In genomic region chr2:233063269-233063975, GRCh38 we compare ENCODE assay signal across 9 cellular contexts. TPM values are rescaled to one million over a fixed set of nuclear protein-coding genes. Genes with fewer than 3 reads are reported as not detected.
DNase-seq lines count a peak whose midpoint lies in the region; ATAC-seq and TF ChIP-seq lines count a peak whose summit lies in the region.
"Had no signal": no experiment of that assay in that cellular context is flagged by ENCODE, and none has a peak within 500 bp of the region (broad histone marks: within the 10 kb centered on the region; RNA-seq: fewer than 3 reads in every experiment).

No MANE protein-coding gene starts in this region.

- H3K4me1 Mint-ChIP-seq in Calu3 (ENCODE audit: low read depth, unreplicated experiment), result no peaks in the 10 kb centered on the region
- peaks cover 75% of the 10 kb centered on the region for H3K4me1 Mint-ChIP-seq in stimulated activated memory B cell treated with anti-CD40 and anti-IgM and Interleukin-4, amounts not matched to agents 10 μg/mL and 1 μg/mL and 100 μg/mL, for 72 hours

- no peaks in the 10 kb centered on the region for H3K36me3 Mint-ChIP-seq in Calu3 (ENCODE audit: insufficient read depth, unreplicated experiment)
- peaks cover 71% of the 10 kb centered on the region for H3K36me3 Mint-ChIP-seq in stimulated activated memory B cell treated with anti-CD40 and anti-IgM and Interleukin-4, amounts not matched to agents 10 μg/mL and 1 μg/mL and 100 μg/mL, for 72 hours

- no peak overlapping the region for H3K27ac Mint-ChIP-seq in Calu3 (ENCODE audit: unreplicated experiment)
- H3K27ac Mint-ChIP-seq in stimulated activated memory B cell treated with anti-CD40 and anti-IgM and Interleukin-4, amounts not matched to agents 10 μg/mL and 1 μg/mL and 100 μg/mL, for 72 hours, result peak overlapping the region; percentile 95

- no peaks in the 10 kb centered on the region for H3K9me3 Mint-ChIP-seq in Calu3 (ENCODE audit: low read depth, unreplicated experiment)
- H3K9me3 Mint-ChIP-seq in stimulated activated memory B cell treated with anti-CD40 and anti-IgM and Interleukin-4, amounts not matched to agents 10 μg/mL and 1 μg/mL and 100 μg/mL, for 72 hours, result no peaks in the 10 kb centered on the region

- no TSS peak for BruUV-seq in Calu3 (replicated peaks; lab: Mats Ljungman, UMichigan)

- DNase-seq in Calu3 (no peak), astrocyte of the cerebellum (ENCODE audit: low read depth) (no peak), DMS114 treated with DMSO at 0.1 percent for 48 hours (lab: John Stamatoyannopoulos, UW; ENCODE audit: unreplicated experiment) (no peak), HCEC 1CT (no peak), COR-L47 (lab: John Stamatoyannopoulos, UW) (no peak)
- DNase-seq: IMR-90 had no signal

- CTCF ChIA-PET in Calu3 (lab: Charles Lee), result interaction anchor here (0.6 kb wide), 1 partner anchor 96 kb away, joined by 4 read pairs; no protein-coding TSS in a partner anchor

- no peak overlapping the region for H3K4me3 Mint-ChIP-seq in Calu3 (ENCODE audit: low read depth, unreplicated experiment)
- H3K4me3 Mint-ChIP-seq in stimulated activated memory B cell treated with anti-CD40 and anti-IgM and Interleukin-4, amounts not matched to agents 10 μg/mL and 1 μg/mL and 100 μg/mL, for 72 hours, result peak overlapping the region; percentile 99

- TF ChIP-seq CTCF in Calu3 (IDR thresholded peaks at IDR 0.05; ENCODE audit: unreplicated experiment) (peak; percentile 18), astrocyte of the cerebellum (IDR thresholded peaks at IDR 0.05; ENCODE audit: low read depth, low read length, missing control alignments) (peak; percentile 20)

- in situ Hi-C loops in astrocyte of the cerebellum (cut with HindIII; ENCODE audit: low sequenced_read_pairs), result loop anchor here (5.0 to 10.0 kb wide), 2 partner anchors 59 to 106 kb away; no protein-coding TSS in a partner anchor

- no peak overlapping the region for H3K4me3 ChIP-seq in astrocyte of the cerebellum (ENCODE audit: low read depth, low read length)

- TF ChIP-seq POLR2A in GM19099 (IDR thresholded peaks at IDR 0.05; ENCODE audit: extremely low read depth, insufficient read length, low read depth), result peak; percentile 88

- ATAC-seq in HG03139 (IDR thresholded peaks at IDR 0.05; ENCODE audit: unreplicated experiment), result peak; percentile 38
- ATAC-seq in stimulated activated memory B cell treated with anti-CD40 and anti-IgM and Interleukin-4, amounts not matched to agents 10 μg/mL and 1 μg/mL and 100 μg/mL, for 72 hours, result peak; percentile 72

- peaks cover 6% of the 10 kb centered on the region for H3K27me3 Mint-ChIP-seq in Calu3 (ENCODE audit: unreplicated experiment)
- H3K27me3 Mint-ChIP-seq in stimulated activated memory B cell treated with anti-CD40 and anti-IgM and Interleukin-4, amounts not matched to agents 10 μg/mL and 1 μg/mL and 100 μg/mL, for 72 hours, result no peaks in the 10 kb centered on the region

- intact Hi-C loops in Calu3 (cut with micrococcal nuclease; ENCODE audit: unreplicated experiment), result no loop called here

RNA-seq across cellular contexts. Expression of gene INPP5D, which starts 3.3 kb away (rescaled TPM):
- not detected in 2 replicates for total RNA-seq in Calu3 (2022)

RNA-seq across cellular contexts. Expression of gene NEU2, which starts 30.9 kb away (rescaled TPM):
- not detected in 2 replicates for total RNA-seq in Calu3 (2022)
- total RNA-seq: IMR-90 had no signal

RNA-seq across cellular contexts. Expression of gene NGEF, which starts 50.4 kb away (rescaled TPM):
- 1.3 and 1.7 TPM in 2 replicates for total RNA-seq in Calu3 (2022)
